In genomic region chr10:113550365-113550764, GRCh38 we compare ENCODE assay signal across 1 cellular context.
TF ChIP-seq lines count a peak whose summit lies in the region.

No MANE protein-coding gene starts in this region.

TF ChIP-seq in liver, 16 proteins besides CTCF, POLR2A, EP300 and RAD21 (continued from another document):
- TF ChIP-seq REST (IDR thresholded peaks at IDR 0.05) (peak; percentile 49), TAF1 (conservative IDR thresholded peaks at IDR 0.05) (no peak), SP1 (IDR thresholded peaks at IDR 0.05) (peak; percentile 74)
